In genomic region chr17:7579001-7579838, GRCh38 we compare ENCODE assay signal across 8 cellular contexts. TPM values are rescaled to one million over a fixed set of nuclear protein-coding genes. Genes with fewer than 3 reads are reported as not detected.
A peak's percentile ranks its signal among the peaks of the same experiment; 100 is the strongest.
DNase-seq lines count a peak whose midpoint lies in the region; ATAC-seq and TF ChIP-seq lines count a peak whose summit lies in the region.

Gene CD68 (plus strand): TSS chr17:7579638. CDS start chr17:7579678, 40 bp downstream.

- peaks cover 34% of the 10 kb centered on the region for H3K36me3 ChIP-seq in GM06990 (ENCODE audit: control insufficient read depth, insufficient read depth, low read length)
- peaks cover 6 to 48% of the 10 kb centered on the region in 2 donors for H3K36me3 ChIP-seq in vagina

- peaks cover 73% of the 10 kb centered on the region for H3K4me1 ChIP-seq in vagina

- intact Hi-C loops in vagina (cut with DNase I), result loop anchor here (5.0 kb wide), 1 partner anchor 263 kb away; no protein-coding TSS in a partner anchor

- H3K27me3 ChIP-seq in GM06990 (replicated peaks; ENCODE audit: control insufficient read depth, insufficient read depth, low read length), result no peaks in the 10 kb centered on the region
- H3K27me3 ChIP-seq in vagina, result no peaks in the 10 kb centered on the region

- TF ChIP-seq CTCF in GM06990 (IDR thresholded peaks at IDR 0.05; ENCODE audit: insufficient read depth, low read length, poor library complexity, severe bottlenecking) (no peak), vagina (IDR thresholded peaks at IDR 0.05) (no peak)

- ATAC-seq in HG02885 (IDR thresholded peaks at IDR 0.05; ENCODE audit: poor library complexity, unreplicated experiment), result peak; percentile 46

- TF ChIP-seq POLR2A in vagina (IDR thresholded peaks at IDR 0.05), result peak in 1 of 2 donors; percentile 65

- H3K9me3 ChIP-seq in vagina, result no peaks in the 10 kb centered on the region

- DNase-seq in GM06990 (ENCODE audit: extremely low read depth, insufficient read length), result peak; percentile 73
- DNase-seq in RPMI8226, result peak; percentile 86
- DNase-seq in activated gamma-delta T cell treated with anti-CD3 and anti-CD28 coated beads, Interleukin-2, amount 50 U/mL, for 16 hours (ENCODE audit: low read depth), result peak; percentile 45
- DNase-seq in glomerular endothelial cell (ENCODE audit: extremely low read depth, low read depth, low spot score), result peak; percentile 71
- DNase-seq in pons (ENCODE audit: low spot score), result peak; percentile 73
- DNase-seq in vagina (ENCODE audit: extremely low spot score in 2 of 2), result peak in 1 of 2 donors; percentile 90
- no peak for DNase-seq in DMS153 (lab: John Stamatoyannopoulos, UW)

- H3K4me3 ChIP-seq in GM06990 (replicated peaks; ENCODE audit: low read depth, low read length) (peak within 1 kb of the TSS; percentile 1; the same call in 1 of the 2 replicates), vagina (peak within 1 kb of the TSS; percentile 25 to 28)

- H3K27ac ChIP-seq in vagina, result peak within 1 kb of the TSS; percentile 97

RNA-seq across cellular contexts. Expression of gene CD68, which starts in this region (rescaled TPM):
- 4.1 and 8.8 TPM in 2 replicates for total RNA-seq in glomerular endothelial cell
- 40.0 TPM for total RNA-seq in vagina
